In genomic region chr12:57621497-57622292, GRCh38 we compare ENCODE assay signal across 8 cellular contexts. TPM values are rescaled to one million over a fixed set of nuclear protein-coding genes. Genes with fewer than 3 reads are reported as not detected.
DNase-seq lines count a peak whose midpoint lies in the region; ATAC-seq and TF ChIP-seq lines count a peak whose summit lies in the region.

No MANE protein-coding gene starts in this region.

- H3K9me3 ChIP-seq in thyroid gland: no peaks in the 10 kb centered on the region

- H3K4me1 ChIP-seq in thyroid gland: peaks cover 6 to 20% of the 10 kb centered on the region in 2 donors

- H3K36me3 ChIP-seq in thyroid gland: no peaks in the 10 kb centered on the region

- ATAC-seq in GM19043 (IDR thresholded peaks at IDR 0.05; ENCODE audit: low read depth, unreplicated experiment): peak; percentile 62

- peak; percentile 89 for TF ChIP-seq CTCF in epithelial cell of proximal tubule (conservative IDR thresholded peaks at IDR 0.05; ENCODE audit: low read depth, low read length)
- peak; percentile 74 to 91 (median 85) for TF ChIP-seq CTCF in thyroid gland (IDR thresholded peaks at IDR 0.05)

- 2 to 3% methylated on average over 43 to 44 of the region's 49 CpGs for WGBS in thyroid gland, 2 donors

- intact Hi-C loops in thyroid gland (cut with DNase I): loop anchor here (5.0 kb wide), 2 partner anchors 39 to 164 kb away; partner anchors contain the start of genes GLI1 and INHBE

- H3K27ac ChIP-seq in thyroid gland: no peak overlapping the region

- DNase-seq in AG08395 (ENCODE audit: low spot score): peak; percentile 70
- peak; percentile 40 for DNase-seq in NCI-H1694 (lab: John Stamatoyannopoulos, UW)
- peak; percentile 87 for DNase-seq in activated CD8-positive, alpha-beta memory T cell treated with anti-CD3 and anti-CD28 coated beads for 24 hours
- DNase-seq in epithelial cell of proximal tubule (ENCODE audit: low read depth): no peak
- peak; percentile 51 for DNase-seq in myocyte (ENCODE audit: low read depth)
- peak; percentile 59 for DNase-seq in thyroid gland
- DNase-seq in superior temporal gyrus (ENCODE audit: extremely low spot score): no peak

- peaks cover 31% of the 10 kb centered on the region for H3K27me3 ChIP-seq in thyroid gland

- no peak for TF ChIP-seq POLR2A in thyroid gland (IDR thresholded peaks at IDR 0.05)

- H3K4me3 ChIP-seq in epithelial cell of proximal tubule (ENCODE audit: low read depth, low read length) (peak overlapping the region; percentile 41), thyroid gland (replicated peaks in 1 of 3) (peak overlapping the region in 1 of 3 donors; percentile 1)

RNA-seq across cellular contexts. Expression of gene ARHGEF25, which starts 10.5 kb away (rescaled TPM):
- total RNA-seq in epithelial cell of proximal tubule (1.3 and 6.2 TPM in 2 replicates), myocyte (8.6 and 12.4 TPM in 2 replicates), thyroid gland (10 to 100 TPM in 1 of 4 donors, 1 to 10 TPM in 3; 3.3 to 25.8 (median 3.9) TPM)
- polyA plus RNA-seq in myocyte (2012): 26.8 TPM

RNA-seq across cellular contexts. Expression of gene B4GALNT1, which starts 11.3 kb away (rescaled TPM):
- total RNA-seq in epithelial cell of proximal tubule (0.14 and 0.69 TPM in 2 replicates), myocyte (2.5 and 3.4 TPM in 2 replicates), thyroid gland (1 to 10 TPM in 3 of 4 donors, under 1 TPM in 1; 0.88 to 7.9 (median 2.2) TPM)
- polyA plus RNA-seq in myocyte (2012): 1.6 TPM

RNA-seq across cellular contexts. Expression of gene DTX3, which starts 17.1 kb away (rescaled TPM):
- 8.0 and 8.1 TPM in 2 replicates for total RNA-seq in epithelial cell of proximal tubule
- total RNA-seq in myocyte: 22.1 and 22.5 TPM in 2 replicates
- 26.0 TPM for polyA plus RNA-seq in myocyte (2012)
- total RNA-seq in thyroid gland: 10 to 100 TPM; 29.2 to 42.0 (median 33.9) TPM

RNA-seq across cellular contexts. Expression of gene PIP4K2C, which starts 30.7 kb away (rescaled TPM):
- total RNA-seq in epithelial cell of proximal tubule: 34.2 and 46.6 TPM in 2 replicates
- 15.4 and 20.2 TPM in 2 replicates for total RNA-seq in myocyte
- 17.8 TPM for polyA plus RNA-seq in myocyte (2012)
- 10 to 100 TPM; 29.6 to 82.6 (median 59.2) TPM for total RNA-seq in thyroid gland

Comparison
In these comparisons a context has a peak if more than half of its experiments do, and no peak if none do; other contexts are left out.
1. DNase-seq: peak in AG08395 (single experiment), NCI-H1694 (single experiment), activated CD8-positive, alpha-beta memory T cell treated with anti-CD3 and anti-CD28 coated beads for 24 hours (single experiment), myocyte (single experiment) and thyroid gland (2 of 2); none in epithelial cell of proximal tubule (single experiment) and superior temporal gyrus (single experiment).